Comparison of ENCODE assay signal across 1 cellular context in the genomic region with DNA sequence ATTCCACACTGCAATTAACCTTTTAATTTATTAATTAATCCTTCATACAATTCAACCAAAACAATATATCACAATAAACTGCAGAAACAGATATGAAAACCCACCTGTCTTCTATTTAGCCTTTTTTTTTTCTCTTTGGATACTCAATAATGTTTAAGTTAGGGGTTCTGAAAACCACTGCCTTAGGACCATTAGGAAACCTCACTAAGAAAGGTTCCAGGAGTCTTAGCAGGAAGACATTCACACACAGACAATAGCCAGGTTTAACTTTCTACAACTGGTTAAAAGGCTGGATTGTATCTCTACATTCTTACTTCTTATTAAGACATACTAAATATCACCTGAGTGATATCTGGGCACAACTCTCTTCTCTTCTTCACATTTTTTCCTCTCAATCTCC.
TF ChIP-seq lines count a peak whose summit lies in the region.

No MANE protein-coding gene starts in this region.

TF ChIP-seq in GM23338, 12 proteins besides CTCF, POLR2A, EP300 and RAD21 (continued from another document):
- TF ChIP-seq, protein P1, sequence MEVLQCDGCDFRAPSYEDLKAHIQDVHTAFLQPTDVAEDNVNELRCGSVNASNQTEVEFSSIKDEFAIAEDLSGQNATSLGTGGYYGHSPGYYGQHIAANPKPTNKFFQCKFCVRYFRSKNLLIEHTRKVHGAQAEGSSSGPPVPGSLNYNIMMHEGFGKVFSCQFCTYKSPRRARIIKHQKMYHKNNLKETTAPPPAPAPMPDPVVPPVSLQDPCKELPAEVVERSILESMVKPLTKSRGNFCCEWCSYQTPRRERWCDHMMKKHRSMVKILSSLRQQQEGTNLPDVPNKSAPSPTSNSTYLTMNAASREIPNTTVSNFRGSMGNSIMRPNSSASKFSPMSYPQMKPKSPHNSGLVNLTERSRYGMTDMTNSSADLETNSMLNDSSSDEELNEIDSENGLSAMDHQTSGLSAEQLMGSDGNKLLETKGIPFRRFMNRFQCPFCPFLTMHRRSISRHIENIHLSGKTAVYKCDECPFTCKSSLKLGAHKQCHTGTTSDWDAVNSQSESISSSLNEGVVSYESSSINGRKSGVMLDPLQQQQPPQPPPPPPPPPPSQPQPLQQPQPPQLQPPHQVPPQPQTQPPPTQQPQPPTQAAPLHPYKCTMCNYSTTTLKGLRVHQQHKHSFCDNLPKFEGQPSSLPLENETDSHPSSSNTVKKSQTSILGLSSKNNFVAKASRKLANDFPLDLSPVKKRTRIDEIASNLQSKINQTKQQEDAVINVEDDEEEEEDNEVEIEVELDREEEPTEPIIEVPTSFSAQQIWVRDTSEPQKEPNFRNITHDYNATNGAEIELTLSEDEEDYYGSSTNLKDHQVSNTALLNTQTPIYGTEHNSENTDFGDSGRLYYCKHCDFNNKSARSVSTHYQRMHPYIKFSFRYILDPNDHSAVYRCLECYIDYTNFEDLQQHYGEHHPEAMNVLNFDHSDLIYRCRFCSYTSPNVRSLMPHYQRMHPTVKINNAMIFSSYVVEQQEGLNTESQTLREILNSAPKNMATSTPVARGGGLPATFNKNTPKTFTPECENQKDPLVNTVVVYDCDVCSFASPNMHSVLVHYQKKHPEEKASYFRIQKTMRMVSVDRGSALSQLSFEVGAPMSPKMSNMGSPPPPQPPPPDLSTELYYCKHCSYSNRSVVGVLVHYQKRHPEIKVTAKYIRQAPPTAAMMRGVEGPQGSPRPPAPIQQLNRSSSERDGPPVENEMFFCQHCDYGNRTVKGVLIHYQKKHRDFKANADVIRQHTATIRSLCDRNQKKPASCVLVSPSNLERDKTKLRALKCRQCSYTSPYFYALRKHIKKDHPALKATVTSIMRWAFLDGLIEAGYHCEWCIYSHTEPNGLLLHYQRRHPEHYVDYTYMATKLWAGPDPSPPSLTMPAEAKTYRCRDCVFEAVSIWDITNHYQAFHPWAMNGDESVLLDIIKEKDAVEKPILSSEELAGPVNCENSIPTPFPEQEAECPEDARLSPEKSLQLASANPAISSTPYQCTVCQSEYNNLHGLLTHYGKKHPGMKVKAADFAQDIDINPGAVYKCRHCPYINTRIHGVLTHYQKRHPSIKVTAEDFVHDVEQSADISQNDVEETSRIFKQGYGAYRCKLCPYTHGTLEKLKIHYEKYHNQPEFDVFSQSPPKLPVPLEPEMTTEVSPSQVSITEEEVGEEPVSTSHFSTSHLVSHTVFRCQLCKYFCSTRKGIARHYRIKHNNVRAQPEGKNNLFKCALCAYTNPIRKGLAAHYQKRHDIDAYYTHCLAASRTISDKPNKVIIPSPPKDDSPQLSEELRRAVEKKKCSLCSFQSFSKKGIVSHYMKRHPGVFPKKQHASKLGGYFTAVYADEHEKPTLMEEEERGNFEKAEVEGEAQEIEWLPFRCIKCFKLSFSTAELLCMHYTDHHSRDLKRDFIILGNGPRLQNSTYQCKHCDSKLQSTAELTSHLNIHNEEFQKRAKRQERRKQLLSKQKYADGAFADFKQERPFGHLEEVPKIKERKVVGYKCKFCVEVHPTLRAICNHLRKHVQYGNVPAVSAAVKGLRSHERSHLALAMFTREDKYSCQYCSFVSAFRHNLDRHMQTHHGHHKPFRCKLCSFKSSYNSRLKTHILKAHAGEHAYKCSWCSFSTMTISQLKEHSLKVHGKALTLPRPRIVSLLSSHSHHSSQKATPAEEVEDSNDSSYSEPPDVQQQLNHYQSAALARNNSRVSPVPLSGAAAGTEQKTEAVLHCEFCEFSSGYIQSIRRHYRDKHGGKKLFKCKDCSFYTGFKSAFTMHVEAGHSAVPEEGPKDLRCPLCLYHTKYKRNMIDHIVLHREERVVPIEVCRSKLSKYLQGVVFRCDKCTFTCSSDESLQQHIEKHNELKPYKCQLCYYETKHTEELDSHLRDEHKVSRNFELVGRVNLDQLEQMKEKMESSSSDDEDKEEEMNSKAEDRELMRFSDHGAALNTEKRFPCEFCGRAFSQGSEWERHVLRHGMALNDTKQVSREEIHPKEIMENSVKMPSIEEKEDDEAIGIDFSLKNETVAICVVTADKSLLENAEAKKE (CRISPR knock-in tag; IDR thresholded peaks at IDR 0.05): no peak
- TF ChIP-seq, protein P2, sequence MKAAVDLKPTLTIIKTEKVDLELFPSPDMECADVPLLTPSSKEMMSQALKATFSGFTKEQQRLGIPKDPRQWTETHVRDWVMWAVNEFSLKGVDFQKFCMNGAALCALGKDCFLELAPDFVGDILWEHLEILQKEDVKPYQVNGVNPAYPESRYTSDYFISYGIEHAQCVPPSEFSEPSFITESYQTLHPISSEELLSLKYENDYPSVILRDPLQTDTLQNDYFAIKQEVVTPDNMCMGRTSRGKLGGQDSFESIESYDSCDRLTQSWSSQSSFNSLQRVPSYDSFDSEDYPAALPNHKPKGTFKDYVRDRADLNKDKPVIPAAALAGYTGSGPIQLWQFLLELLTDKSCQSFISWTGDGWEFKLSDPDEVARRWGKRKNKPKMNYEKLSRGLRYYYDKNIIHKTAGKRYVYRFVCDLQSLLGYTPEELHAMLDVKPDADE (IDR thresholded peaks at IDR 0.05): no peak
- TF ChIP-seq POLR2AphosphoS5 (IDR thresholded peaks at IDR 0.05; ENCODE audit: low read depth) (no peak), EZH2phosphoT487 (IDR thresholded peaks at IDR 0.05; ENCODE audit: unreplicated experiment) (no peak), NANOG (IDR thresholded peaks at IDR 0.05; ENCODE audit: borderline replicate concordance) (no peak), ZNF114 (CRISPR knock-in tag; IDR thresholded peaks at IDR 0.05) (no peak), JUNB (IDR thresholded peaks at IDR 0.05; ENCODE audit: unreplicated experiment) (no peak), ZNF331 (CRISPR knock-in tag; IDR thresholded peaks at IDR 0.05; ENCODE audit: low read depth) (no peak)
- TF ChIP-seq, protein P3, sequence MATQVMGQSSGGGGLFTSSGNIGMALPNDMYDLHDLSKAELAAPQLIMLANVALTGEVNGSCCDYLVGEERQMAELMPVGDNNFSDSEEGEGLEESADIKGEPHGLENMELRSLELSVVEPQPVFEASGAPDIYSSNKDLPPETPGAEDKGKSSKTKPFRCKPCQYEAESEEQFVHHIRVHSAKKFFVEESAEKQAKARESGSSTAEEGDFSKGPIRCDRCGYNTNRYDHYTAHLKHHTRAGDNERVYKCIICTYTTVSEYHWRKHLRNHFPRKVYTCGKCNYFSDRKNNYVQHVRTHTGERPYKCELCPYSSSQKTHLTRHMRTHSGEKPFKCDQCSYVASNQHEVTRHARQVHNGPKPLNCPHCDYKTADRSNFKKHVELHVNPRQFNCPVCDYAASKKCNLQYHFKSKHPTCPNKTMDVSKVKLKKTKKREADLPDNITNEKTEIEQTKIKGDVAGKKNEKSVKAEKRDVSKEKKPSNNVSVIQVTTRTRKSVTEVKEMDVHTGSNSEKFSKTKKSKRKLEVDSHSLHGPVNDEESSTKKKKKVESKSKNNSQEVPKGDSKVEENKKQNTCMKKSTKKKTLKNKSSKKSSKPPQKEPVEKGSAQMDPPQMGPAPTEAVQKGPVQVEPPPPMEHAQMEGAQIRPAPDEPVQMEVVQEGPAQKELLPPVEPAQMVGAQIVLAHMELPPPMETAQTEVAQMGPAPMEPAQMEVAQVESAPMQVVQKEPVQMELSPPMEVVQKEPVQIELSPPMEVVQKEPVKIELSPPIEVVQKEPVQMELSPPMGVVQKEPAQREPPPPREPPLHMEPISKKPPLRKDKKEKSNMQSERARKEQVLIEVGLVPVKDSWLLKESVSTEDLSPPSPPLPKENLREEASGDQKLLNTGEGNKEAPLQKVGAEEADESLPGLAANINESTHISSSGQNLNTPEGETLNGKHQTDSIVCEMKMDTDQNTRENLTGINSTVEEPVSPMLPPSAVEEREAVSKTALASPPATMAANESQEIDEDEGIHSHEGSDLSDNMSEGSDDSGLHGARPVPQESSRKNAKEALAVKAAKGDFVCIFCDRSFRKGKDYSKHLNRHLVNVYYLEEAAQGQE (IDR thresholded peaks at IDR 0.05; ENCODE audit: unreplicated experiment): no peak
